8 cellular contexts compared by ENCODE assay signal in genomic region chr18:23503038-23503966, GRCh38. TPM values are rescaled to one million over a fixed set of nuclear protein-coding genes. Genes with fewer than 3 reads are reported as not detected.
A peak's percentile ranks its signal among the peaks of the same experiment; 100 is the strongest.
DNase-seq lines count a peak whose midpoint lies in the region; ATAC-seq, FAIRE-seq and TF ChIP-seq lines count a peak whose summit lies in the region.

RMC1 (plus strand) TSS chr18:23503511; CDS start chr18:23503619, 108 bp downstream.

- intact Hi-C loops in activated T-helper 1 cell treated with anti-CD3 and anti-CD28 coated beads, Interleukin-12 subunit alpha, Interleukin-12 subunit beta, Interleukin-2, Interleukin-4 antibody, amounts not matched to agents 30 ng/mL and 10 ng/mL and 1 ng/mL, durations not matched to agents 14 hours and 24 hours and 36 hours (cut with micrococcal nuclease): loop anchor here (1.0 to 5.0 kb wide), 5 partner anchors 50 to 571 kb away; partner anchors contain the start of genes NPC1, RBBP8 and RIOK3
- intact Hi-C loops in naive thymus-derived CD4-positive, alpha-beta T cell (cut with micrococcal nuclease): loop anchor here (1.0 to 5.0 kb wide), 16 partner anchors 13 to 634 kb away; partner anchors contain the start of genes NPC1 (in 2 of the 2), RBBP8 (in 2 of the 2), RIOK3 (in 2 of the 2) and CABYR (in 1 of the 2)

- 0 out of 2 replicates have a peak, but pooled peaks cover 3% of the 10 kb centered on the region for H3F3A ChIP-seq in DOHH2 (ENCODE audit: control insufficient read depth, insufficient read depth)

- ATAC-seq in GM21737 (IDR thresholded peaks at IDR 0.05; ENCODE audit: unreplicated experiment): peak; percentile 83
- ATAC-seq in naive thymus-derived CD4-positive, alpha-beta T cell: peak; percentile 96
- peak; percentile 97 for ATAC-seq in stimulated activated memory B cell treated with anti-CD40 and anti-IgM and Interleukin-4, amounts not matched to agents 10 μg/mL and 1 μg/mL and 100 μg/mL, for 72 hours

- H3K9me2 ChIP-seq in DOHH2 (replicated peaks; ENCODE audit: control insufficient read depth, low read length): no peaks in the 10 kb centered on the region

- TF ChIP-seq CTCF in DOHH2 (IDR thresholded peaks at IDR 0.05; ENCODE audit: low read depth, low read length, poor library complexity, severe bottlenecking) (peak; percentile 49), KMS-11 (conservative IDR thresholded peaks at IDR 0.05; ENCODE audit: low read depth, low read length) (no peak)

- no peaks in the 10 kb centered on the region for H3K9me3 ChIP-seq in DOHH2 (ENCODE audit: control insufficient read depth, insufficient read depth, low read length)
- H3K9me3 ChIP-seq in naive thymus-derived CD4-positive, alpha-beta T cell (ENCODE audit: control insufficient read depth in 2 of 3, low read length in 3 of 3): no peaks in the 10 kb centered on the region

- DNase-seq in RCC 7860 (ENCODE audit: low spot score): peak; percentile 70
- DNase-seq in activated T-helper 1 cell treated with anti-CD3 and anti-CD28 coated beads, Interleukin-12 subunit alpha, Interleukin-12 subunit beta, Interleukin-2, Interleukin-4 antibody, amounts not matched to agents 30 ng/mL and 10 ng/mL and 1 ng/mL, durations not matched to agents 14 hours and 24 hours and 36 hours (ENCODE audit: low spot score): peak; percentile 96
- DNase-seq in fibroblast of gingiva (ENCODE audit: low read depth): peak; percentile 92
- peak; percentile 91 to 99 (median 95) for DNase-seq in naive thymus-derived CD4-positive, alpha-beta T cell

- H3K4me3 ChIP-seq in DOHH2 (ENCODE audit: low read length) (peak within 1 kb of the TSS; percentile 91), KMS-11 (IDR thresholded peaks at IDR 0.05; ENCODE audit: insufficient read depth, low read depth, low read length) (no peak within 1 kb of the TSS)
- peak within 1 kb of the TSS; percentile 95 for H3K4me3 ChIP-seq in naive thymus-derived CD4-positive, alpha-beta T cell (ENCODE audit: low read length)

- H3K9me3 Mint-ChIP-seq in activated T-helper 1 cell treated with anti-CD3 and anti-CD28 coated beads, Interleukin-12 subunit alpha, Interleukin-12 subunit beta, Interleukin-2, Interleukin-4 antibody, amounts not matched to agents 30 ng/mL and 10 ng/mL and 1 ng/mL, durations not matched to agents 14 hours and 24 hours and 36 hours: no peaks in the 10 kb centered on the region
- no peaks in the 10 kb centered on the region for H3K9me3 Mint-ChIP-seq in naive thymus-derived CD4-positive, alpha-beta T cell
- H3K9me3 Mint-ChIP-seq in stimulated activated memory B cell treated with anti-CD40 and anti-IgM and Interleukin-4, amounts not matched to agents 10 μg/mL and 1 μg/mL and 100 μg/mL, for 72 hours: no peaks in the 10 kb centered on the region

- peak within 1 kb of the TSS; percentile 97 for H3K4me3 Mint-ChIP-seq in activated T-helper 1 cell treated with anti-CD3 and anti-CD28 coated beads, Interleukin-12 subunit alpha, Interleukin-12 subunit beta, Interleukin-2, Interleukin-4 antibody, amounts not matched to agents 30 ng/mL and 10 ng/mL and 1 ng/mL, durations not matched to agents 14 hours and 24 hours and 36 hours
- H3K4me3 Mint-ChIP-seq in naive thymus-derived CD4-positive, alpha-beta T cell: peak within 1 kb of the TSS; percentile 91 to 99 (median 96)
- peak within 1 kb of the TSS; percentile 93 for H3K4me3 Mint-ChIP-seq in stimulated activated memory B cell treated with anti-CD40 and anti-IgM and Interleukin-4, amounts not matched to agents 10 μg/mL and 1 μg/mL and 100 μg/mL, for 72 hours

- peak within 1 kb of the TSS; percentile 91 for H3K27ac Mint-ChIP-seq in activated T-helper 1 cell treated with anti-CD3 and anti-CD28 coated beads, Interleukin-12 subunit alpha, Interleukin-12 subunit beta, Interleukin-2, Interleukin-4 antibody, amounts not matched to agents 30 ng/mL and 10 ng/mL and 1 ng/mL, durations not matched to agents 14 hours and 24 hours and 36 hours
- H3K27ac Mint-ChIP-seq in naive thymus-derived CD4-positive, alpha-beta T cell: peak within 1 kb of the TSS; percentile 93 to 99 (median 96)
- peak within 1 kb of the TSS; percentile 92 for H3K27ac Mint-ChIP-seq in stimulated activated memory B cell treated with anti-CD40 and anti-IgM and Interleukin-4, amounts not matched to agents 10 μg/mL and 1 μg/mL and 100 μg/mL, for 72 hours

- H3K36me3 Mint-ChIP-seq in activated T-helper 1 cell treated with anti-CD3 and anti-CD28 coated beads, Interleukin-12 subunit alpha, Interleukin-12 subunit beta, Interleukin-2, Interleukin-4 antibody, amounts not matched to agents 30 ng/mL and 10 ng/mL and 1 ng/mL, durations not matched to agents 14 hours and 24 hours and 36 hours (ENCODE audit: low read depth): peaks cover 21% of the 10 kb centered on the region
- peaks cover 0 to 13% (median 12%) of the 10 kb centered on the region in 5 donors for H3K36me3 Mint-ChIP-seq in naive thymus-derived CD4-positive, alpha-beta T cell
- peaks cover 12% of the 10 kb centered on the region for H3K36me3 Mint-ChIP-seq in stimulated activated memory B cell treated with anti-CD40 and anti-IgM and Interleukin-4, amounts not matched to agents 10 μg/mL and 1 μg/mL and 100 μg/mL, for 72 hours

- H3K4me1 ChIP-seq in DOHH2 (ENCODE audit: control insufficient read depth, low read length): peaks cover 46% of the 10 kb centered on the region
- peaks cover 32% of the 10 kb centered on the region for H3K4me1 ChIP-seq in KMS-11 (ENCODE audit: low read depth, poor library complexity, severe bottlenecking)
- H3K4me1 ChIP-seq in naive thymus-derived CD4-positive, alpha-beta T cell (ENCODE audit: control insufficient read depth in 2 of 2, insufficient read depth in 2 of 2, low read length in 2 of 2): peaks cover 22% of the 10 kb centered on the region in 2 donors

- peaks cover 66% of the 10 kb centered on the region for H3K4me1 Mint-ChIP-seq in activated T-helper 1 cell treated with anti-CD3 and anti-CD28 coated beads, Interleukin-12 subunit alpha, Interleukin-12 subunit beta, Interleukin-2, Interleukin-4 antibody, amounts not matched to agents 30 ng/mL and 10 ng/mL and 1 ng/mL, durations not matched to agents 14 hours and 24 hours and 36 hours (ENCODE audit: low read depth)
- peaks cover 28 to 70% (median 64%) of the 10 kb centered on the region in 7 donors for H3K4me1 Mint-ChIP-seq in naive thymus-derived CD4-positive, alpha-beta T cell
- H3K4me1 Mint-ChIP-seq in stimulated activated memory B cell treated with anti-CD40 and anti-IgM and Interleukin-4, amounts not matched to agents 10 μg/mL and 1 μg/mL and 100 μg/mL, for 72 hours: peaks cover 60% of the 10 kb centered on the region

- H3K27me3 Mint-ChIP-seq in activated T-helper 1 cell treated with anti-CD3 and anti-CD28 coated beads, Interleukin-12 subunit alpha, Interleukin-12 subunit beta, Interleukin-2, Interleukin-4 antibody, amounts not matched to agents 30 ng/mL and 10 ng/mL and 1 ng/mL, durations not matched to agents 14 hours and 24 hours and 36 hours (ENCODE audit: insufficient read depth): no peaks in the 10 kb centered on the region
- H3K27me3 Mint-ChIP-seq in naive thymus-derived CD4-positive, alpha-beta T cell: no peaks in the 10 kb centered on the region
- no peaks in the 10 kb centered on the region for H3K27me3 Mint-ChIP-seq in stimulated activated memory B cell treated with anti-CD40 and anti-IgM and Interleukin-4, amounts not matched to agents 10 μg/mL and 1 μg/mL and 100 μg/mL, for 72 hours

- H3K79me2 ChIP-seq in DOHH2 (ENCODE audit: control insufficient read depth, low read length) (peaks cover 45% of the 10 kb centered on the region), KMS-11 (ENCODE audit: insufficient read depth, low read depth) (peaks cover 23% of the 10 kb centered on the region; the same call in 1 of the 2 replicates)

- POLR2A ChIA-PET in naive thymus-derived CD4-positive, alpha-beta T cell (lab: Charles Lee): interaction anchor here (0.6 to 2.9 kb wide), 8 partner anchors 13 to 541 kb away, joined by 3 to 17 read pairs (median 4); partner anchors contain the start of genes NPC1 and RIOK3

- FAIRE-seq in RCC 7860 (lab: Jason Lieb, UNC): no peak

- peak within 1 kb of the TSS; percentile 88 for H2AFZ ChIP-seq in KMS-11 (ENCODE audit: low read depth)

- peak within 1 kb of the TSS; percentile 87 for H3K9ac ChIP-seq in KMS-11

- H3K27ac ChIP-seq in DOHH2 (ENCODE audit: low read depth, low read length) (peak within 1 kb of the TSS; percentile 49), KMS-11 (peak within 1 kb of the TSS; percentile 72)
- H3K27ac ChIP-seq in naive thymus-derived CD4-positive, alpha-beta T cell (ENCODE audit: low read depth, low read length): peak within 1 kb of the TSS; percentile 88

- H3K36me3 ChIP-seq in DOHH2 (ENCODE audit: control insufficient read depth, low read length) (peaks cover 28% of the 10 kb centered on the region), KMS-11 (ENCODE audit: insufficient read depth) (0 out of 2 replicates have a peak, but pooled peaks cover 6% of the 10 kb centered on the region)
- H3K36me3 ChIP-seq in naive thymus-derived CD4-positive, alpha-beta T cell (ENCODE audit: control insufficient read depth in 2 of 3, insufficient read depth in 3 of 3, low read length in 3 of 3): peaks cover 4 to 6% (median 4%) of the 10 kb centered on the region in 3 experiments

- H3K4me2 ChIP-seq in DOHH2 (ENCODE audit: low read length): peak within 1 kb of the TSS; percentile 87
- H3K4me2 ChIP-seq in KMS-11: peak within 1 kb of the TSS; percentile 80

- CTCF ChIA-PET in naive thymus-derived CD4-positive, alpha-beta T cell (lab: Charles Lee): interaction anchor here (1.0 kb wide), 1 partner anchor 16 kb away, joined by 3 read pairs; no protein-coding TSS in a partner anchor

- H3K27me3 ChIP-seq in DOHH2 (ENCODE audit: control insufficient read depth, low read length) (no peaks in the 10 kb centered on the region), KMS-11 (ENCODE audit: insufficient read depth, low read depth) (no peaks in the 10 kb centered on the region)
- no peaks in the 10 kb centered on the region for H3K27me3 ChIP-seq in naive thymus-derived CD4-positive, alpha-beta T cell (ENCODE audit: control insufficient read depth in 2 of 2, insufficient read depth in 2 of 2, low read length in 2 of 2)

- H4K20me1 ChIP-seq in DOHH2 (ENCODE audit: control insufficient read depth, insufficient read depth, low read depth, low read length): no peaks in the 10 kb centered on the region
- no peaks in the 10 kb centered on the region for H4K20me1 ChIP-seq in KMS-11 (ENCODE audit: insufficient read depth)

RNA-seq across cellular contexts. Expression of gene RMC1, which starts in this region (rescaled TPM):
- 56.3 and 56.7 TPM in 2 replicates for total RNA-seq in activated T-helper 1 cell treated with anti-CD3 and anti-CD28 coated beads, Interleukin-12 subunit alpha, Interleukin-12 subunit beta, Interleukin-2, Interleukin-4 antibody, amounts not matched to agents 30 ng/mL and 10 ng/mL and 1 ng/mL, durations not matched to agents 14 hours and 24 hours and 36 hours
- 10 to 100 TPM; 45.7 to 59.7 (median 50.0) TPM for total RNA-seq in naive thymus-derived CD4-positive, alpha-beta T cell
- 10 to 100 TPM; 23.1 to 39.9 TPM for polyA plus RNA-seq in naive thymus-derived CD4-positive, alpha-beta T cell
